In the genomic region with DNA sequence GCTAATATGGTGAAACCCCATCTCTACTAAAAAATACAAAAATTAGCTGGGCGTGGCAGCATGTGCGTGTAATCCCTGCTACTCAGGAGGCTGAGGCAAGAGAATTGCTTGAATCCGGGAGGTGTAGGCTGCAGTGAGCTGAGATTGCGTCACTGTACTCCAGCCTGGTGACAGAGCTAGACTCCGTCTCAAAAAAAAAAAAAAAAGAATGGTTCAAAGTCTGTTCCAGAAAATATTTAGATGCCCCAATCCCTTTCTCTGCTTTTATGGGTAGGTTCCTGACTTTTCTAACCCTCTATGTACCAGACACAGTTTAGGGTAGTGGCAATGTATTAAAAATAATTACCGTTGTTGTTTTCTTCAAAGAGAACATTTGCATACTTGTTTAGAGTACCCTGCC, we compare ENCODE assay signal across 24 cellular contexts.
"Had no signal": no experiment of that assay in that cellular context is flagged by ENCODE, and none has a peak within 500 bp of the region (broad histone marks: within the 10 kb centered on the region; RNA-seq: fewer than 3 reads in every experiment).

No MANE protein-coding gene starts in this region.

- H3K9me3 ChIP-seq: ovary, thoracic aorta had no signal

- H3K27me3 Mint-ChIP-seq: dendritic cell treated with granulocyte-macrophage colony-stimulating factor and Interleukin-4, amounts not matched to agents 40 ng/mL and 50 ng/mL, for 4 days had no signal

- H3K27ac ChIP-seq: epithelial cell of prostate, esophagus squamous epithelium, foreskin keratinocyte, lower lobe of right lung, neural progenitor cell, ovary, spleen, stomach, thoracic aorta, transverse colon had no signal

- H3K4me2 ChIP-seq: neural progenitor cell had no signal

- H3K9ac ChIP-seq: neural progenitor cell had no signal

- H3K36me3 ChIP-seq: esophagus squamous epithelium, lower lobe of right lung, neural progenitor cell, ovary, spleen, thoracic aorta, transverse colon had no signal

- ATAC-seq: effector memory CD8-positive, alpha-beta T cell; foreskin keratinocyte; lower lobe of right lung; natural killer cell treated with Interleukin-12 subunit alpha and Interleukin-12 subunit beta and Interleukin-15 and Interleukin-18, amount 100 ng/mL, for 72 hours; right cardiac atrium had no signal

- H3K27ac Mint-ChIP-seq: dendritic cell treated with granulocyte-macrophage colony-stimulating factor and Interleukin-4, amounts not matched to agents 40 ng/mL and 50 ng/mL, for 4 days; effector memory CD8-positive, alpha-beta T cell; natural killer cell treated with Interleukin-12 subunit alpha and Interleukin-12 subunit beta and Interleukin-15 and Interleukin-18, amount 100 ng/mL, for 72 hours; neural progenitor cell had no signal

- H3K4me3 Mint-ChIP-seq: dendritic cell treated with granulocyte-macrophage colony-stimulating factor and Interleukin-4, amounts not matched to agents 40 ng/mL and 50 ng/mL, for 4 days; effector memory CD8-positive, alpha-beta T cell; natural killer cell treated with Interleukin-12 subunit alpha and Interleukin-12 subunit beta and Interleukin-15 and Interleukin-18, amount 100 ng/mL, for 72 hours; neural progenitor cell had no signal

- DNase-seq: cerebellar nuclear complex; effector memory CD8-positive, alpha-beta T cell; esophagus squamous epithelium; hippocampal formation; lower lobe of right lung; mesenchymal stem cell; midbrain; nucleus accumbens; ovary; right cardiac atrium; spleen; stimulated activated CD4-positive, alpha-beta T cell treated with anti-CD3 and anti-CD28 coated beads, Interleukin-15, amount 100 ng/mL, for 24 hours; stimulated activated CD4-positive, alpha-beta T cell treated with anti-CD3 and anti-CD28 coated beads, Interleukin-1b, Interleukin-23, amount 100 ng/mL, for 48 hours; stimulated activated CD4-positive, alpha-beta T cell treated with anti-CD3 and anti-CD28 coated beads, Interleukin-4, amount 100 ng/mL, for 24 hours; stimulated activated naive CD4-positive, alpha-beta T cell; stomach; substantia nigra; transverse colon had no signal

- H3K36me3 Mint-ChIP-seq: neural progenitor cell had no signal

- H2AFZ ChIP-seq: neural progenitor cell had no signal

- H3K27me3 ChIP-seq: esophagus squamous epithelium, foreskin keratinocyte, neural progenitor cell, ovary, stomach, transverse colon had no signal

- H3K4me3 ChIP-seq: esophagus squamous epithelium, lower lobe of right lung, neural progenitor cell, ovary, spleen, stomach, thoracic aorta, transverse colon had no signal

- H3K4me1 ChIP-seq: esophagus squamous epithelium, foreskin keratinocyte, lower lobe of right lung, neural progenitor cell, spleen, stomach, transverse colon had no signal
